Comparison of ENCODE assay signal across 1 cellular context in genomic region chr12:93214523-93215289, GRCh38.
A peak's percentile ranks its signal among the peaks of the same experiment; 100 is the strongest.
TF ChIP-seq lines count a peak whose summit lies in the region.

No MANE protein-coding gene starts in this region.

TF ChIP-seq in HepG2, 621 proteins besides CTCF, POLR2A, EP300 and RAD21 (continued from another document and continues in another):
- TF ChIP-seq STAT6 (CRISPR knock-in tag; IDR thresholded peaks at IDR 0.05; ENCODE audit: borderline replicate concordance) (no peak), YY1 (IDR thresholded peaks at IDR 0.05; ENCODE audit: insufficient read depth, insufficient replicate concordance, low read depth, low read length) (peak; percentile 10), SETDB1 (CRISPR knock-in tag; IDR thresholded peaks at IDR 0.05; ENCODE audit: borderline replicate concordance) (no peak), U2AF1 (optimal IDR thresholded peaks at IDR 0.05; ENCODE audit: low read depth, low read length) (no peak), ZNF766 (CRISPR knock-in tag; IDR thresholded peaks at IDR 0.05; ENCODE audit: borderline replicate concordance) (no peak), JDP2 (CRISPR knock-in tag; IDR thresholded peaks at IDR 0.05; ENCODE audit: borderline replicate concordance) (no peak), ELF4 (CRISPR knock-in tag; IDR thresholded peaks at IDR 0.05; ENCODE audit: borderline replicate concordance) (no peak), ZBTB40 (IDR thresholded peaks at IDR 0.05) (no peak), ZBTB40 (CRISPR knock-in tag; IDR thresholded peaks at IDR 0.05) (no peak), YEATS2 (CRISPR knock-in tag; IDR thresholded peaks at IDR 0.05; ENCODE audit: borderline replicate concordance) (no peak), SP5 (CRISPR knock-in tag; IDR thresholded peaks at IDR 0.05; ENCODE audit: borderline replicate concordance, low read depth) (no peak), GABPB1 (CRISPR knock-in tag; IDR thresholded peaks at IDR 0.05) (no peak), REST (IDR thresholded peaks at IDR 0.05; ENCODE audit: borderline replicate concordance in 1 of 2, low read depth in 1 of 2, low read length in 2 of 2) (no peak), RFXANK (CRISPR knock-in tag; IDR thresholded peaks at IDR 0.05) (no peak), ZNF687 (CRISPR knock-in tag; IDR thresholded peaks at IDR 0.05) (peak; percentile 52), SOX6 (IDR thresholded peaks at IDR 0.05) (no peak), SOX6 (CRISPR knock-in tag; IDR thresholded peaks at IDR 0.05) (peak; percentile 42; the same call in 1 of the 2 replicates)
- TF ChIP-seq, protein P1, sequence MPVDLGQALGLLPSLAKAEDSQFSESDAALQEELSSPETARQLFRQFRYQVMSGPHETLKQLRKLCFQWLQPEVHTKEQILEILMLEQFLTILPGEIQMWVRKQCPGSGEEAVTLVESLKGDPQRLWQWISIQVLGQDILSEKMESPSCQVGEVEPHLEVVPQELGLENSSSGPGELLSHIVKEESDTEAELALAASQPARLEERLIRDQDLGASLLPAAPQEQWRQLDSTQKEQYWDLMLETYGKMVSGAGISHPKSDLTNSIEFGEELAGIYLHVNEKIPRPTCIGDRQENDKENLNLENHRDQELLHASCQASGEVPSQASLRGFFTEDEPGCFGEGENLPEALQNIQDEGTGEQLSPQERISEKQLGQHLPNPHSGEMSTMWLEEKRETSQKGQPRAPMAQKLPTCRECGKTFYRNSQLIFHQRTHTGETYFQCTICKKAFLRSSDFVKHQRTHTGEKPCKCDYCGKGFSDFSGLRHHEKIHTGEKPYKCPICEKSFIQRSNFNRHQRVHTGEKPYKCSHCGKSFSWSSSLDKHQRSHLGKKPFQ (CRISPR knock-in tag; IDR thresholded peaks at IDR 0.05; ENCODE audit: insufficient replicate concordance) = no peak
- TF ChIP-seq, protein P2, sequence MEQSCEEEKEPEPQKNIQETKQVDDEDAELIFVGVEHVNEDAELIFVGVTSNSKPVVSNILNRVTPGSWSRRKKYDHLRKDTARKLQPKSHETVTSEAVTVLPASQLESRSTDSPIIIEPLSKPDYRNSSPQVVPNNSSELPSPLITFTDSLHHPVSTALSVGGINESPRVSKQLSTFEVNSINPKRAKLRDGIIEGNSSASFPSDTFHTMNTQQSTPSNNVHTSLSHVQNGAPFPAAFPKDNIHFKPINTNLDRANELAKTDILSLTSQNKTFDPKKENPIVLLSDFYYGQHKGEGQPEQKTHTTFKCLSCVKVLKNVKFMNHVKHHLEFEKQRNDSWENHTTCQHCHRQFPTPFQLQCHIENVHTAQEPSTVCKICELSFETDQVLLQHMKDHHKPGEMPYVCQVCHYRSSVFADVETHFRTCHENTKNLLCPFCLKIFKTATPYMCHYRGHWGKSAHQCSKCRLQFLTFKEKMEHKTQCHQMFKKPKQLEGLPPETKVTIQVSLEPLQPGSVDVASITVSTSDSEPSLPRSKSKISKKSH (CRISPR knock-in tag; IDR thresholded peaks at IDR 0.05; ENCODE audit: borderline replicate concordance) = no peak
- TF ChIP-seq, protein P3, sequence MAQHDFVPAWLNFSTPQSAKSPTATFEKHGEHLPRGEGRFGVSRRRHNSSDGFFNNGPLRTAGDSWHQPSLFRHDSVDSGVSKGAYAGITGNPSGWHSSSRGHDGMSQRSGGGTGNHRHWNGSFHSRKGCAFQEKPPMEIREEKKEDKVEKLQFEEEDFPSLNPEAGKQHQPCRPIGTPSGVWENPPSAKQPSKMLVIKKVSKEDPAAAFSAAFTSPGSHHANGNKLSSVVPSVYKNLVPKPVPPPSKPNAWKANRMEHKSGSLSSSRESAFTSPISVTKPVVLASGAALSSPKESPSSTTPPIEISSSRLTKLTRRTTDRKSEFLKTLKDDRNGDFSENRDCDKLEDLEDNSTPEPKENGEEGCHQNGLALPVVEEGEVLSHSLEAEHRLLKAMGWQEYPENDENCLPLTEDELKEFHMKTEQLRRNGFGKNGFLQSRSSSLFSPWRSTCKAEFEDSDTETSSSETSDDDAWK (CRISPR knock-in tag; IDR thresholded peaks at IDR 0.05) = no peak
